Comparison of ENCODE assay signal across 22 cellular contexts in the genomic region with DNA sequence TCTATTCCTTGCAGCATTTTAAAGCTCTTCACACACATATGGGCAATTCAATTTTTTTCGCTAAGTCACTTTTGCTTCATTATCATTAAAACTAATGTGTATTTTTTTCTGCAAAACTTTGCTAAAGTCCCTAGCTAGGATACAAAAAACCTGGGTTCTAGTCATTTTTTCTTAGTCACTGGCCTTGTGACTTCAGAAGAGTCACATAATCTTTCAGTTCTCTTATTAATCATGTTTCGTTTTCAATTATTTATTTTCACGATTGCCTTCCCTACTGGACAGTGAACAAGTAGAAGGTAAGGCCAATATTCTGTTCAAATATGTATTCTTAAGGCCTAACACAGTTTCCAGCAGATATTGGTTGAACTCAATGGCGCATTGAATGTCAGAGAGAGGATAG.
DNase-seq lines count a peak whose midpoint lies in the region; ATAC-seq and TF ChIP-seq lines count a peak whose summit lies in the region.
"Had no signal": no experiment of that assay in that cellular context is flagged by ENCODE, and none has a peak within 500 bp of the region (broad histone marks: within the 10 kb centered on the region; RNA-seq: fewer than 3 reads in every experiment).

No MANE protein-coding gene starts in this region.

- no peak overlapping the region for H3K14ac ChIP-seq in mesenchymal stem cell (ENCODE audit: low read length in 2 of 2)

- intact Hi-C loops in upper lobe of right lung (cut with DNase I): no loop called here

- H2BK120ac ChIP-seq in mesenchymal stem cell (ENCODE audit: low read depth, low read length): no peak overlapping the region

- H2AK5ac ChIP-seq in mesenchymal stem cell (ENCODE audit: low read length, severe bottlenecking): no peak overlapping the region

- no peaks in the 10 kb centered on the region for H3K9me3 Mint-ChIP-seq in activated T-cell treated with anti-CD3 and anti-CD28 coated beads, Interleukin-2, amount 50 U/mL, for 72 hours
- H3K9me3 Mint-ChIP-seq: IgD-negative memory B cell had no signal

- peaks cover 36% of the 10 kb centered on the region for H3K27me3 Mint-ChIP-seq in activated T-cell treated with anti-CD3 and anti-CD28 coated beads, Interleukin-2, amount 50 U/mL, for 72 hours (ENCODE audit: low read depth)
- H3K27me3 Mint-ChIP-seq: CD4-positive, CD25-positive, alpha-beta regulatory T cell; IgD-negative memory B cell had no signal

- H3K27ac ChIP-seq in OCI-LY3 (ENCODE audit: low read length) (peak overlapping the region; percentile 35), mesenchymal stem cell (ENCODE audit: low read length, poor library complexity, severe bottlenecking) (no peak overlapping the region), upper lobe of right lung (no peak overlapping the region)
- H3K27ac ChIP-seq: HL-60, KMS-11, RWPE1 had no signal

- peaks cover 6% of the 10 kb centered on the region for H3K36me3 ChIP-seq in OCI-LY3 (replicated peaks; ENCODE audit: low read depth, low read length)
- H3K36me3 ChIP-seq in mesenchymal stem cell (ENCODE audit: control insufficient read depth in 1 of 2, insufficient read depth in 2 of 2, low read depth in 1 of 2, low read length in 2 of 2): no peaks in the 10 kb centered on the region
- no peaks in the 10 kb centered on the region for H3K36me3 ChIP-seq in upper lobe of right lung

- in situ Hi-C loops in GM13977 (cut with MboI; ENCODE audit: low pct_unique_long_range_greater_than_20kb, low sequenced_read_pairs, unreplicated experiment): no loop called here

- H3K4me2 ChIP-seq in OCI-LY3 (ENCODE audit: low read length): peak overlapping the region; percentile 59
- no peak overlapping the region for H3K4me2 ChIP-seq in mesenchymal stem cell (ENCODE audit: low read length, poor library complexity, severe bottlenecking)
- H3K4me2 ChIP-seq: KMS-11 had no signal

- H3K36me3 Mint-ChIP-seq in activated T-cell treated with anti-CD3 and anti-CD28 coated beads, Interleukin-2, amount 50 U/mL, for 72 hours (ENCODE audit: insufficient read depth in 2 of 2): peaks cover 2 to 5% of the 10 kb centered on the region in 2 donors
- H3K36me3 Mint-ChIP-seq: CD4-positive, CD25-positive, alpha-beta regulatory T cell; IgD-negative memory B cell had no signal

- H4K91ac ChIP-seq in mesenchymal stem cell (ENCODE audit: low read length): no peak overlapping the region

- no peak overlapping the region for H4K8ac ChIP-seq in mesenchymal stem cell (ENCODE audit: low read length)

- H4K20me1 ChIP-seq in OCI-LY3 (ENCODE audit: insufficient read depth, low read length): no peaks in the 10 kb centered on the region

- H3K18ac ChIP-seq in mesenchymal stem cell (ENCODE audit: low read depth in 1 of 2, low read length in 2 of 2): no peak overlapping the region

- DNase-seq in activated T-cell treated with anti-CD3 and anti-CD28 coated beads, Interleukin-2, amount 50 U/mL, for 72 hours: no peak
- DNase-seq in activated T-cell treated with anti-CD3 and anti-CD28 coated beads, Interleukin-2, amount 50 U/mL, for 1 hour: no peak
- peak; percentile 17 for DNase-seq in GM13977 (ENCODE audit: low spot score)
- no peak for DNase-seq in mesenchymal stem cell
- DNase-seq in kidney glomerular epithelial cell (lab: John Stamatoyannopoulos, UW): no peak
- DNase-seq in upper lobe of right lung: no peak
- DNase-seq: CD4-positive, CD25-positive, alpha-beta regulatory T cell; DMS153; DND-41; NCI-H1048; NCI-H1694; NCI-H2029 treated with DMSO at 0.1 percent for 48 hours; NCI-H526 treated with DMSO at 0.1 percent for 48 hours; SHP77 had no signal

- WGBS in mesenchymal stem cell: 93% methylated on average over 4 of the region's 4 CpGs

- H3K4me3 ChIP-seq in OCI-LY3 (ENCODE audit: low read length) (peak overlapping the region; percentile 35), mesenchymal stem cell (ENCODE audit: insufficient read depth in 1 of 2, low read depth in 1 of 2, low read length in 2 of 2) (no peak overlapping the region), upper lobe of right lung (no peak overlapping the region)

- TF ChIP-seq CTCF in GM13977 (IDR thresholded peaks at IDR 0.05; ENCODE audit: extremely low read depth, insufficient read depth, missing control alignments) (no peak), OCI-LY3 (IDR thresholded peaks at IDR 0.05; ENCODE audit: low read depth, low read length) (no peak), upper lobe of right lung (IDR thresholded peaks at IDR 0.05) (no peak)

- H3K9me3 ChIP-seq in OCI-LY3 (ENCODE audit: insufficient read depth, low read length) (peaks cover 9% of the 10 kb centered on the region; the same call in 1 of the 2 replicates), mesenchymal stem cell (ENCODE audit: control insufficient read depth, low read length) (no peaks in the 10 kb centered on the region), upper lobe of right lung (no peaks in the 10 kb centered on the region)

- H3K23ac ChIP-seq in mesenchymal stem cell (ENCODE audit: low read length in 2 of 2): no peak overlapping the region

- ATAC-seq in activated T-cell treated with anti-CD3 and anti-CD28 coated beads, Interleukin-2, amount 50 U/mL, for 72 hours (replicated peaks in 1 of 2): no peak
- no peak for ATAC-seq in upper lobe of right lung
- no peak for ATAC-seq in GM19455 (IDR thresholded peaks at IDR 0.05; ENCODE audit: unreplicated experiment)
- ATAC-seq: HCT116, Panc1 had no signal

- H3K4me3 Mint-ChIP-seq in activated T-cell treated with anti-CD3 and anti-CD28 coated beads, Interleukin-2, amount 50 U/mL, for 72 hours: peak overlapping the region; percentile 47 to 52
- H3K4me3 Mint-ChIP-seq: CD4-positive, CD25-positive, alpha-beta regulatory T cell had no signal

- no peak overlapping the region for H2BK15ac ChIP-seq in mesenchymal stem cell (ENCODE audit: low read depth, poor library complexity, severe bottlenecking)

- no peaks in the 10 kb centered on the region for H3K79me2 ChIP-seq in OCI-LY3 (ENCODE audit: low read length)

- H2BK5ac ChIP-seq in mesenchymal stem cell (ENCODE audit: low read depth, low read length, poor library complexity, severe bottlenecking): no peak overlapping the region

- H3K4me1 Mint-ChIP-seq in activated T-cell treated with anti-CD3 and anti-CD28 coated beads, Interleukin-2, amount 50 U/mL, for 72 hours (ENCODE audit: low read depth): peaks cover 55% of the 10 kb centered on the region
- H3K4me1 Mint-ChIP-seq: CD4-positive, CD25-positive, alpha-beta regulatory T cell had no signal

- H3K4ac ChIP-seq in mesenchymal stem cell (ENCODE audit: low read depth in 1 of 2, low read length in 2 of 2): no peak overlapping the region

- no peak overlapping the region for H2BK12ac ChIP-seq in mesenchymal stem cell (ENCODE audit: low read length in 2 of 2)

- H3K27ac Mint-ChIP-seq in activated T-cell treated with anti-CD3 and anti-CD28 coated beads, Interleukin-2, amount 50 U/mL, for 72 hours: peak overlapping the region; percentile 18

- peaks cover 49% of the 10 kb centered on the region for H3K4me1 ChIP-seq in OCI-LY3 (ENCODE audit: low read length)
- H3K4me1 ChIP-seq in mesenchymal stem cell (ENCODE audit: control insufficient read depth, insufficient read depth, low read depth, low read length): no peaks in the 10 kb centered on the region
- no peaks in the 10 kb centered on the region for H3K4me1 ChIP-seq in upper lobe of right lung

- no peaks in the 10 kb centered on the region for H3K79me1 ChIP-seq in mesenchymal stem cell (replicated peaks; ENCODE audit: low read length, poor library complexity, severe bottlenecking)

- H3K27me3 ChIP-seq in OCI-LY3 (ENCODE audit: low read depth, low read length) (peaks cover 14% of the 10 kb centered on the region), mesenchymal stem cell (ENCODE audit: control insufficient read depth in 1 of 2, insufficient read depth in 1 of 2, low read length in 2 of 2) (peaks cover 0 to under 1% of the 10 kb centered on the region in 2 experiments), upper lobe of right lung (no peaks in the 10 kb centered on the region)

- H2AFZ ChIP-seq in OCI-LY3 (ENCODE audit: low read depth, low read length) (no peak overlapping the region), mesenchymal stem cell (ENCODE audit: low read depth, low read length) (no peak overlapping the region)

- H3K9ac ChIP-seq in OCI-LY3 (ENCODE audit: low read length): no peak overlapping the region
- H3K9ac ChIP-seq in mesenchymal stem cell (ENCODE audit: low read length): peak overlapping the region; percentile 25
- H3K9ac ChIP-seq: KMS-11 had no signal
